Comparison of ENCODE assay signal across 27 cellular contexts in the genomic region with DNA sequence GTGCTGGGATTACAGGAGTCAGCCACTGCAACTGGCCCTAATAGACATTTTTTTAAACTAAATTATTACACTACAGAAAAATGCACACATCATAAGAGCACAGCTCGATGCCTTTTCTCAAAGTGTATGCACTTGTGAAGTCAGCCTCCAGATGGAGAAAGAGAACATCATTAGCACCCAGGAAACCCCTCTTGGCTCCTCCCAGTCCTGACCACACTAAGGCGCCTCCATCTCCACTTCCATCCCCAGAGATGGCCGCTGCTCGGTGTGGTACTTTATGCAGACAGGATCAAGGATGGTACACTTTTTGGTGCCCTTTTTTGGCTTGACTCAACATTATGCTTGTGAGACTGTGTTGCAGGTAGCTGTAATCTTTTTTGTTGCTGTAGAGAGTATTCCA. TPM values are rescaled to one million over a fixed set of nuclear protein-coding genes. Genes with fewer than 3 reads are reported as not detected.
DNase-seq lines count a peak whose midpoint lies in the region; ATAC-seq, FAIRE-seq and TF ChIP-seq lines count a peak whose summit lies in the region.
"Had no signal": no experiment of that assay in that cellular context is flagged by ENCODE, and none has a peak within 500 bp of the region (broad histone marks: within the 10 kb centered on the region; RNA-seq: fewer than 3 reads in every experiment).

No MANE protein-coding gene starts in this region.

- ATAC-seq in K562 = peak; percentile 71
- no peak for ATAC-seq in T-helper 17 cell
- ATAC-seq: activated CD8-positive, alpha-beta T cell treated with anti-CD3 and anti-CD28 coated beads for 36 hours; left lung had no signal

- no peaks in the 10 kb centered on the region for H3K79me2 ChIP-seq in K562 (ENCODE audit: control insufficient read depth, insufficient read depth, low read length)

- TF ChIP-seq CTCF in GM12872 (IDR thresholded peaks at IDR 0.05; ENCODE audit: insufficient read depth, low read depth, low read length) (0 out of 3 replicates have a peak, but pooled peaks have one; percentile 7), K562 (IDR thresholded peaks at IDR 0.05 in 2 of 3, conservative IDR thresholded peaks at IDR 0.05 in 1 of 3; ENCODE audit: insufficient read depth in 2 of 3, low read depth in 1 of 3, low read length in 3 of 3) (peak in 1 of 3 experiments; percentile 22; a peak in 2 of 6 replicates), retinal pigment epithelial cell (conservative IDR thresholded peaks at IDR 0.05; ENCODE audit: low read depth, low read length) (peak; percentile 16)

- H3K27ac ChIP-seq in K562 (ENCODE audit: extremely low read depth, low read depth, low read length) = no peak overlapping the region
- H3K27ac ChIP-seq: left lung, prostate gland, sigmoid colon, testis had no signal

- FAIRE-seq in K562 (lab: Jason Lieb, UNC) = no peak
- FAIRE-seq: endothelial cell of umbilical vein, H54, HTR-8/SVneo, RCC 7860, TTC549 had no signal

- TF ChIP-seq EP300 in K562 (IDR thresholded peaks at IDR 0.05; ENCODE audit: low read length) = no peak

- H3K4me2 ChIP-seq in K562 (ENCODE audit: insufficient read depth, low read length) = no peak overlapping the region

- in situ Hi-C loops in K562 (cut with MboI) = no loop called here

- CTCF ChIA-PET in K562 (lab: Yijun Ruan, JAX; ENCODE audit: low intra/inter-chr PET ratio) = no interaction called here

- H3K36me3 ChIP-seq in K562 (ENCODE audit: control insufficient read depth, insufficient read depth, low read length) = peaks cover 30% of the 10 kb centered on the region; the same call in 2 of the 3 replicates
- H3K36me3 ChIP-seq: left lung, prostate gland, sigmoid colon had no signal

- no peaks in the 10 kb centered on the region for H3K27me3 Mint-ChIP-seq in T-helper 17 cell
- H3K27me3 Mint-ChIP-seq: activated CD8-positive, alpha-beta T cell treated with anti-CD3 and anti-CD28 coated beads for 36 hours; activated naive CD8-positive, alpha-beta T cell; CD4-positive, CD25-positive, alpha-beta regulatory T cell had no signal

- H3K27me3 ChIP-seq in K562 (ENCODE audit: control insufficient read depth in 2 of 2, insufficient read depth in 2 of 2, low read length in 2 of 2) = no peaks in the 10 kb centered on the region
- H3K27me3 ChIP-seq: left lung, sigmoid colon, testis had no signal

- no peaks in the 10 kb centered on the region for H3K9me1 ChIP-seq in K562 (ENCODE audit: control insufficient read depth, insufficient read depth, low read length)

- peak; percentile 21 for DNase-seq in LHCN-M2 (ENCODE audit: low read depth)
- peak in 2 of 4 experiments; percentile 27 to 40 for DNase-seq in K562 (ENCODE audit: extremely low read depth in 1 of 4, low spot score in 3 of 4)
- no peak for DNase-seq in retinal pigment epithelial cell (ENCODE audit: low read depth)
- DNase-seq in T-helper 17 cell = no peak
- no peak for DNase-seq in DMS 273 (lab: John Stamatoyannopoulos, UW; ENCODE audit: unreplicated experiment)
- no peak for DNase-seq in NOMO-1 treated with dmso at 0.1 percent for 144 hours (lab: John Stamatoyannopoulos, UW; ENCODE audit: unreplicated experiment)
- DNase-seq: activated CD4-positive, CD25-positive, alpha-beta regulatory T cell treated with anti-CD3 and anti-CD28 coated beads, Interleukin-2, amount 50 U/mL, for 72 hours; activated CD8-positive, alpha-beta T cell treated with anti-CD3 and anti-CD28 coated beads for 36 hours; CD4-positive, CD25-positive, alpha-beta regulatory T cell; central memory CD4-positive, alpha-beta T cell; KG1; left lung; mesenchymal stem cell; NCI-H510A; sigmoid colon; stimulated activated CD4-positive, alpha-beta T cell treated with anti-CD3 and anti-CD28 coated beads, Interleukin-15, amount 100 ng/mL, for 24 hours; stimulated activated naive CD4-positive, alpha-beta T cell; testis had no signal

- H3K4me1 ChIP-seq in K562 (replicated peaks in 1 of 2; ENCODE audit: control insufficient read depth in 2 of 2, insufficient read depth in 2 of 2, low read length in 2 of 2) = peaks cover 0 to 11% of the 10 kb centered on the region in 2 experiments; a peak in 1 of 5 replicates
- H3K4me1 ChIP-seq: left lung, prostate gland, sigmoid colon, testis had no signal

- no peak overlapping the region for H3K9ac ChIP-seq in K562 (ENCODE audit: insufficient read depth in 1 of 2, low read depth in 2 of 2, low read length in 2 of 2)

- H3K4me3 ChIP-seq in K562 (no peak overlapping the region), retinal pigment epithelial cell (ENCODE audit: low read length) (no peak overlapping the region)
- H3K4me3 ChIP-seq: left lung, prostate gland, sigmoid colon, testis had no signal

- H3K27ac Mint-ChIP-seq in T-helper 17 cell = no peak overlapping the region
- H3K27ac Mint-ChIP-seq: activated CD8-positive, alpha-beta T cell treated with anti-CD3 and anti-CD28 coated beads for 36 hours; activated naive CD8-positive, alpha-beta T cell; activated T-helper 2 cell treated with anti-CD3 and anti-CD28 coated beads, Interferon-gamma antibody, Interleukin-2, Interleukin-4, amounts not matched to agents 10 μg/mL and 5 μg/mL and 100 μg/mL, durations not matched to agents 14 hours and 24 hours and 36 hours; CD4-positive, CD25-positive, alpha-beta regulatory T cell had no signal

- peaks cover 2% of the 10 kb centered on the region for H3K36me3 Mint-ChIP-seq in T-helper 17 cell (ENCODE audit: low read depth)
- H3K36me3 Mint-ChIP-seq: activated naive CD8-positive, alpha-beta T cell; CD4-positive, CD25-positive, alpha-beta regulatory T cell had no signal

- no peaks in the 10 kb centered on the region for H4K20me1 ChIP-seq in K562 (replicated peaks; ENCODE audit: control insufficient read depth, insufficient read depth, low read length)

- POLR2A ChIA-PET in K562 (lab: Yijun Ruan, JAX) = interaction anchor here (0.5 to 1.8 kb wide), 2 partner anchors 12 to 139 kb away, joined by 3 to 4 read pairs; no protein-coding TSS in a partner anchor

- H3K4me3 Mint-ChIP-seq in T-helper 17 cell = no peak overlapping the region
- H3K4me3 Mint-ChIP-seq: activated CD8-positive, alpha-beta T cell treated with anti-CD3 and anti-CD28 coated beads for 36 hours; activated naive CD8-positive, alpha-beta T cell; CD4-positive, CD25-positive, alpha-beta regulatory T cell had no signal

- H3K4me1 Mint-ChIP-seq in T-helper 17 cell = peaks cover 9% of the 10 kb centered on the region

- no peak for TF ChIP-seq POLR2A in K562 (conservative IDR thresholded peaks at IDR 0.05)

- H2AFZ ChIP-seq in K562 (ENCODE audit: low read depth, low read length) = no peak overlapping the region

- intact Hi-C loops in K562 (cut with micrococcal nuclease) = no loop called here

- peak in 1 of 2 experiments; percentile 13; a peak in 1 of 4 replicates for TF ChIP-seq RAD21 in K562 (CRISPR knock-in tag; conservative IDR thresholded peaks at IDR 0.05 in 1 of 2, IDR thresholded peaks at IDR 0.05 in 1 of 2)

- H3K9me3 ChIP-seq in K562 (replicated peaks; ENCODE audit: control insufficient read depth, insufficient read depth, low read depth, low read length) (no peaks in the 10 kb centered on the region), T-helper 17 cell (ENCODE audit: control insufficient read depth, low read length, poor library complexity, severe bottlenecking) (no peaks in the 10 kb centered on the region)
- H3K9me3 ChIP-seq: left lung, prostate gland, sigmoid colon, testis had no signal

- WGBS in K562 (ENCODE audit: insufficient coverage, low coverage, missing lambda C conversion rate) = 52% methylated on average over 4 of the region's 4 CpGs

- no TSS peak for BruUV-seq in K562 (replicated peaks; lab: Mats Ljungman, UMichigan)

TF ChIP-seq in K562, 482 proteins besides CTCF, POLR2A, EP300 and RAD21:
- TF ChIP-seq, protein P1, sequence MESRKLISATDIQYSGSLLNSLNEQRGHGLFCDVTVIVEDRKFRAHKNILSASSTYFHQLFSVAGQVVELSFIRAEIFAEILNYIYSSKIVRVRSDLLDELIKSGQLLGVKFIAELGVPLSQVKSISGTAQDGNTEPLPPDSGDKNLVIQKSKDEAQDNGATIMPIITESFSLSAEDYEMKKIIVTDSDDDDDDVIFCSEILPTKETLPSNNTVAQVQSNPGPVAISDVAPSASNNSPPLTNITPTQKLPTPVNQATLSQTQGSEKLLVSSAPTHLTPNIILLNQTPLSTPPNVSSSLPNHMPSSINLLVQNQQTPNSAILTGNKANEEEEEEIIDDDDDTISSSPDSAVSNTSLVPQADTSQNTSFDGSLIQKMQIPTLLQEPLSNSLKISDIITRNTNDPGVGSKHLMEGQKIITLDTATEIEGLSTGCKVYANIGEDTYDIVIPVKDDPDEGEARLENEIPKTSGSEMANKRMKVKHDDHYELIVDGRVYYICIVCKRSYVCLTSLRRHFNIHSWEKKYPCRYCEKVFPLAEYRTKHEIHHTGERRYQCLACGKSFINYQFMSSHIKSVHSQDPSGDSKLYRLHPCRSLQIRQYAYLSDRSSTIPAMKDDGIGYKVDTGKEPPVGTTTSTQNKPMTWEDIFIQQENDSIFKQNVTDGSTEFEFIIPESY (CRISPR knock-in tag; IDR thresholded peaks at IDR 0.05) = 0 out of 2 replicates have a peak, but pooled peaks have one; percentile 30
- no peak for TF ChIP-seq TGIF2 (CRISPR knock-in tag; IDR thresholded peaks at IDR 0.05)

RNA-seq across cellular contexts. Expression of a gene that starts 34.8 kb away (rescaled TPM):
- total RNA-seq in LHCN-M2 (2014; rRNA removed) (162 and 187 TPM in 2 replicates), K562 (2014; rRNA removed) (241 and 276 TPM in 2 replicates), K562 (2014; rRNA removed; fragmentation: Illumina TruSeq; extraction: Trizol) (128 and 148 TPM in 2 replicates), K562 (2015; rRNA removed; fragmentation: Illumina TruSeq; extraction: Trizol) (109 and 112 TPM in 2 replicates), K562 (2021) (244 and 253 TPM in 2 replicates), T-helper 17 cell (1 to 10 TPM in 1 of 2 donors, under 1 TPM in 1; 0.32 to 1.7 TPM)
- 93.5 TPM for polyA plus RNA-seq in LHCN-M2 (2012)
- 177 and 207 TPM in 2 replicates for total RNA-seq in K562 (2011; cell fraction: chromatin; rRNA removed; ENCODE audit: low replicate concordance)
- total RNA-seq in K562 (2011; cell fraction: nucleolus; rRNA removed) = 94.9 and 117 TPM in 2 replicates
- total RNA-seq in K562 (2011; cell fraction: nucleoplasm; rRNA removed) = 132 and 215 TPM in 2 replicates
- polyA plus RNA-seq in K562 (2011; rRNA removed) (76.7 and 81.3 TPM in 2 replicates), K562 (2014; fragmentation: Illumina TruSeq; extraction: Trizol) (155 and 157 TPM in 2 replicates), K562 (2014; fragmentation: Nextera tagmentation; extraction: Ambion mirVana) (10 to 100 TPM; 50.1 to 50.7 TPM), K562 (2014; rRNA removed) (161 and 210 TPM in 2 replicates)
- polyA plus RNA-seq in K562 (2011; cell fraction: cytosol; rRNA removed) = 37.8 and 162 TPM in 2 replicates
- polyA plus RNA-seq in K562 (2011; cell fraction: nucleus; rRNA removed) = 55.5 and 78.0 TPM in 2 replicates
- polyA plus RNA-seq in K562 (2012) = 138 and 149 TPM in 2 replicates
- 142 and 163 TPM in 2 replicates for polyA minus RNA-seq in K562 (2011; rRNA and poly(A)+ RNA removed)
- polyA minus RNA-seq in K562 (2011; cell fraction: cytosol; rRNA and poly(A)+ RNA removed) = 82.7 and 91.7 TPM in 2 replicates
- 107 and 116 TPM in 2 replicates for polyA minus RNA-seq in K562 (2011; cell fraction: nucleus; rRNA and poly(A)+ RNA removed)

Comparison
In these comparisons a context has a peak if more than half of its experiments do, and no peak if none do; other contexts are left out.
1. RNA of a gene that starts 34.8 kb away (total RNA-seq): 94.9 to 276 TPM in K562 and 162 to 187 TPM in LHCN-M2; 0.32 to 1.7 TPM in T-helper 17 cell; every median in the first group is over 10 times any median in the second.